In the genomic region with DNA sequence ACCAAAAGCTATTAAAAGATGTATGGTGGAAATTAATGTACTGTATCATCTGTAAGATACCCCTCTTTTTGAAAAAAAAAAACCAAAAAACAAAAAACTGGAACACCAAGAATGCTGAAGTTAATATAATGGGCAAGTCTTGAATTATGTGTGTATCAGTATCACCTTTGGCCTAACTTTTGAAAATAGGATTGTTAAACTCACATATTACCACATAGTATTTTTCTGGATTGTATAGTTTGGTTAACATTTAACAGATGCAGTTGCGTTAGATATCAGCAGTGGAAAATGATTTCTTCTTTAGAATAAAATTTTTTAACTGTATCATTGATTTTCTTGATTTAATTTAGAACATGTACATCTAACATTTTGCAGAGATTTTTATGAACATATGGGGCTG, we compare ENCODE assay signal across 8 cellular contexts.
"Had no signal": no experiment of that assay in that cellular context is flagged by ENCODE, and none has a peak within 500 bp of the region (broad histone marks: within the 10 kb centered on the region; RNA-seq: fewer than 3 reads in every experiment).

No MANE protein-coding gene starts in this region.

- H3K27ac ChIP-seq: GM23248, HL-60 had no signal

- DNase-seq: GM23248, GOT3, H7, HFFc6 had no signal

- FAIRE-seq: HepG2 had no signal

- H2AFZ ChIP-seq: GM23248 had no signal

- H3K9ac ChIP-seq: GM23248 had no signal

- H3K9me3 ChIP-seq: HAP-1 had no signal

- H3K4me3 ChIP-seq: GM23248, HAP-1 had no signal

- ATAC-seq: HCT116, HepG2 had no signal
